8 cellular contexts compared by ENCODE assay signal in genomic region chr6:156777866-156778614, GRCh38. TPM values are rescaled to one million over a fixed set of nuclear protein-coding genes. Genes with fewer than 3 reads are reported as not detected.
A peak's percentile ranks its signal among the peaks of the same experiment; 100 is the strongest.
DNase-seq lines count a peak whose midpoint lies in the region; ATAC-seq and TF ChIP-seq lines count a peak whose summit lies in the region.

No MANE protein-coding gene starts in this region.

- H3K79me1 ChIP-seq in neuronal stem cell (ENCODE audit: low read depth, low read length): peaks cover 5% of the 10 kb centered on the region

- no CpG with 5 or more reads among the region's 85 CpGs for WGBS in neuronal stem cell (ENCODE audit: extremely low coverage in 2 of 2, insufficient read length in 2 of 2, insufficient replicate concordance in 1 of 2), 2 donors
- 0% methylated on average over 74 of the region's 85 CpGs; no CpG with 5 or more reads in 1 of the 2 donors for WGBS in testis, 2 donors

- no peak overlapping the region for H2AFZ ChIP-seq in OCI-LY3 (ENCODE audit: low read depth, low read length)
- H2AFZ ChIP-seq in neuronal stem cell (ENCODE audit: low read length): peak overlapping the region; percentile 89

- H2BK15ac ChIP-seq in neuronal stem cell (ENCODE audit: low read length): peak overlapping the region; percentile 81

- peak overlapping the region; percentile 91 for H2BK120ac ChIP-seq in neuronal stem cell (ENCODE audit: low read depth, low read length)

- peak overlapping the region; percentile 100 for H3K14ac ChIP-seq in neuronal stem cell (ENCODE audit: low read length)

- intact Hi-C loops in testis (cut with DNase I; ENCODE audit: low total_unique reads): loop anchor here (5.0 to 10.0 kb wide), 3 partner anchors 56 to 247 kb away; no protein-coding TSS in a partner anchor

- H2BK5ac ChIP-seq in neuronal stem cell (ENCODE audit: low read length): peak overlapping the region; percentile 98

- H3K27ac Mint-ChIP-seq in activated T-helper 17 cell treated with anti-CD3 and anti-CD28 coated beads, Interleukin-2, amount 50 U/mL, for 72 hours: peak overlapping the region; percentile 94

- H3K4me3 ChIP-seq in OCI-LY3 (ENCODE audit: low read length) (peak overlapping the region; percentile 87), foreskin fibroblast (ENCODE audit: low read depth in 1 of 2, low read length in 2 of 2) (peak overlapping the region; percentile 67 to 89), neuronal stem cell (ENCODE audit: low read length in 2 of 2) (peak overlapping the region; percentile 67 to 91), testis (peak overlapping the region; percentile 72 to 87)

- H3K4me2 ChIP-seq in OCI-LY3 (ENCODE audit: low read length) (peak overlapping the region; percentile 58), neuronal stem cell (ENCODE audit: insufficient read depth, low read length, poor library complexity, severe bottlenecking) (peak overlapping the region; percentile 57)

- H3K4me1 Mint-ChIP-seq in activated T-helper 17 cell treated with anti-CD3 and anti-CD28 coated beads, Interleukin-2, amount 50 U/mL, for 72 hours: peaks cover 6% of the 10 kb centered on the region

- no peak for TF ChIP-seq POLR2A in testis (IDR thresholded peaks at IDR 0.05)

- peak overlapping the region; percentile 99 for H4K91ac ChIP-seq in neuronal stem cell (ENCODE audit: low read depth, low read length, poor library complexity)

- peak overlapping the region; percentile 99 for H3K18ac ChIP-seq in neuronal stem cell (ENCODE audit: low read length)

- H3K4me1 ChIP-seq in OCI-LY3 (ENCODE audit: low read length) (peaks cover 44% of the 10 kb centered on the region), neuronal stem cell (ENCODE audit: control insufficient read depth in 2 of 2, insufficient read depth in 1 of 2, low read depth in 1 of 2, low read length in 2 of 2) (peaks cover 11 to 31% of the 10 kb centered on the region in 2 donors), testis (no peaks in the 10 kb centered on the region)

- no peaks in the 10 kb centered on the region for H3K9me3 Mint-ChIP-seq in activated T-helper 17 cell treated with anti-CD3 and anti-CD28 coated beads, Interleukin-2, amount 50 U/mL, for 72 hours

- peak; percentile 67 for DNase-seq in DMS53 (lab: John Stamatoyannopoulos, UW)
- DNase-seq in DMS53 treated with DMSO at 0.1 percent for 48 hours (lab: John Stamatoyannopoulos, UW; ENCODE audit: unreplicated experiment): no peak
- peak; percentile 41 to 77 for DNase-seq in foreskin fibroblast
- peak; percentile 43 for DNase-seq in neuronal stem cell (ENCODE audit: low spot score)
- DNase-seq in testis: peak; percentile 66

- H3K36me3 ChIP-seq in OCI-LY3 (replicated peaks; ENCODE audit: low read depth, low read length): no peaks in the 10 kb centered on the region
- H3K36me3 ChIP-seq in neuronal stem cell (replicated peaks in 1 of 2; ENCODE audit: control insufficient read depth in 2 of 2, insufficient read depth in 2 of 2, low read length in 2 of 2): no peaks in the 10 kb centered on the region
- H3K36me3 ChIP-seq in testis (ENCODE audit: low read depth, missing control alignments): no peaks in the 10 kb centered on the region

- TF ChIP-seq CTCF in OCI-LY3 (IDR thresholded peaks at IDR 0.05; ENCODE audit: low read depth, low read length): no peak
- no peak for TF ChIP-seq CTCF in foreskin fibroblast (IDR thresholded peaks at IDR 0.05; ENCODE audit: low read depth, low read length)
- TF ChIP-seq CTCF in testis (IDR thresholded peaks at IDR 0.05): no peak

- no peaks in the 10 kb centered on the region for H3K9me3 ChIP-seq in OCI-LY3 (ENCODE audit: insufficient read depth, low read length)
- H3K9me3 ChIP-seq in neuronal stem cell (replicated peaks in 1 of 2; ENCODE audit: control insufficient read depth in 2 of 2, insufficient read depth in 1 of 2, low read depth in 1 of 2, low read length in 2 of 2): no peaks in the 10 kb centered on the region
- no peaks in the 10 kb centered on the region for H3K9me3 ChIP-seq in testis

- H4K20me1 ChIP-seq in OCI-LY3 (ENCODE audit: insufficient read depth, low read length): peaks cover 12% of the 10 kb centered on the region

- ATAC-seq in HG02938 (IDR thresholded peaks at IDR 0.05; ENCODE audit: unreplicated experiment): peak; percentile 14
- peak; percentile 30 for ATAC-seq in activated T-helper 17 cell treated with anti-CD3 and anti-CD28 coated beads, Interleukin-2, amount 50 U/mL, for 72 hours (replicated peaks)

- H2AK5ac ChIP-seq in neuronal stem cell (ENCODE audit: low read depth, low read length): peak overlapping the region; percentile 92

- H4K8ac ChIP-seq in neuronal stem cell (ENCODE audit: low read depth, low read length): peak overlapping the region; percentile 92

- peak overlapping the region; percentile 85 for H3K27ac ChIP-seq in OCI-LY3 (ENCODE audit: low read length)
- peak overlapping the region; percentile 98 for H3K27ac ChIP-seq in neuronal stem cell (replicated peaks; ENCODE audit: low read length)
- peak overlapping the region; percentile 99 to 100 for H3K27ac ChIP-seq in testis

- peaks cover 56% of the 10 kb centered on the region for H3K79me2 ChIP-seq in OCI-LY3 (ENCODE audit: low read length)

- H3K27me3 Mint-ChIP-seq in activated T-helper 17 cell treated with anti-CD3 and anti-CD28 coated beads, Interleukin-2, amount 50 U/mL, for 72 hours: no peaks in the 10 kb centered on the region

- H3K4me3 Mint-ChIP-seq in activated T-helper 17 cell treated with anti-CD3 and anti-CD28 coated beads, Interleukin-2, amount 50 U/mL, for 72 hours: peak overlapping the region; percentile 92

- H2BK12ac ChIP-seq in neuronal stem cell (ENCODE audit: low read length): peak overlapping the region; percentile 94

- H3K23ac ChIP-seq in neuronal stem cell (ENCODE audit: low read depth, low read length, poor library complexity): peak overlapping the region; percentile 100

- H3K9ac ChIP-seq in OCI-LY3 (ENCODE audit: low read length) (peak overlapping the region; percentile 91), neuronal stem cell (ENCODE audit: low read depth, low read length, poor library complexity) (peak overlapping the region; percentile 100)

- peak overlapping the region; percentile 99 for H3K4ac ChIP-seq in neuronal stem cell (ENCODE audit: low read length)

- H3K36me3 Mint-ChIP-seq in activated T-helper 17 cell treated with anti-CD3 and anti-CD28 coated beads, Interleukin-2, amount 50 U/mL, for 72 hours (ENCODE audit: low read depth): peaks cover 34% of the 10 kb centered on the region

- H3K27me3 ChIP-seq in OCI-LY3 (ENCODE audit: low read depth, low read length): peaks cover 12% of the 10 kb centered on the region
- no peaks in the 10 kb centered on the region for H3K27me3 ChIP-seq in neuronal stem cell (ENCODE audit: control insufficient read depth in 3 of 3, insufficient read depth in 3 of 3, low read depth in 1 of 3, low read length in 3 of 3)
- no peaks in the 10 kb centered on the region for H3K27me3 ChIP-seq in testis

RNA-seq across cellular contexts. Expression of gene ARID1B, which starts 0.9 kb away (rescaled TPM):
- total RNA-seq in activated T-helper 17 cell treated with anti-CD3 and anti-CD28 coated beads, Interleukin-2, amount 50 U/mL, for 72 hours: 10 to 100 TPM; 66.7 to 67.3 TPM
- 33.3 TPM for polyA plus RNA-seq in neuronal stem cell (2013, experiment 1 of 2)
- polyA plus RNA-seq in neuronal stem cell (2013, experiment 2 of 2): 36.5 TPM
- 100 to 1,000 TPM; 103 to 126 TPM for total RNA-seq in testis
- 26.2 TPM for polyA plus RNA-seq in testis (ENCODE audit: insufficient read depth, low read depth, low replicate concordance)
